8 cellular contexts compared by ENCODE assay signal in the genomic region with DNA sequence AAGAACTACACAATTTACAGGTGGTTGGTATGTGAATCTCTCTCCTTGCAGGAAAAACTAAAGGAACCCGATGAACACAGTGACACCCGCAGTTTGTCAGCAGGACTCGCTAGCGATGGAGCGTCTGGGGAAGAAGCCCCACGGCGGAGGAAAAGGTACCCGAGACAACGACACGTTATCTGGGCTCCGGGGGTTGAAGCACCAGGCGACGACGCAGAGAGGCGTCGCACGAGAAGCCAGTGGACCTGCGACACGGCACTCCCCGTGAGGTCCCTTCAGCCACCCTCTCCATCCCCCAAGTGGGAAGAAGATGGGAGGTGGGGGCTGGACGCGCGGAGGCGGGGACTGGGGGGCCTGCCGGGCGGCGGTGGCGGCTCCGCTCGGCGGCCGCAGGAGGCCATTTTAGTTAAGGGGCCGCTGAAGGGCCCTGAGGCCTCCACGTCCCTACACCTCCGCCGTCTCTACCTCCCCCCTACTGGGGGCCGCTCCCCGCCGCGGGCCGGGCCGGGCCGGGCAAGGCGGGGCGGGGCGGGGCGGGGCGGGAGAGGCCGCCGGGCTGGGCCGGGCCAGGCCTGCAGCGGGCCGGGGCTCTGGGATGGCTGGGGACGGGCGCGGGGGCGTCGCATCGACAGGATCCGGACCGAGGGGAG. TPM values are rescaled to one million over a fixed set of nuclear protein-coding genes. Genes with fewer than 3 reads are reported as not detected.
DNase-seq lines count a peak whose midpoint lies in the region; ATAC-seq and TF ChIP-seq lines count a peak whose summit lies in the region.

No MANE protein-coding gene starts in this region.

- TF ChIP-seq CTCF in epithelial cell of esophagus (IDR thresholded peaks at IDR 0.05; ENCODE audit: insufficient read depth, low read depth, low read length, missing control alignments): no peak
- TF ChIP-seq CTCF in mucosa of descending colon (IDR thresholded peaks at IDR 0.05): no peak

- H3K4me1 ChIP-seq in mucosa of descending colon (ENCODE audit: low read depth): peaks cover 31% of the 10 kb centered on the region

- intact Hi-C loops in mucosa of descending colon (cut with DNase I, micrococcal nuclease): no loop called here

- H3K27me3 Mint-ChIP-seq in activated CD8-positive, alpha-beta memory T cell treated with anti-CD3 and anti-CD28 coated beads, Interleukin-2, amount 10 ng/mL, durations not matched to agents 7 days and 5 days: peaks cover 6% of the 10 kb centered on the region

- no peaks in the 10 kb centered on the region for H3K9me3 ChIP-seq in mucosa of descending colon

- peak overlapping the region; percentile 92 for H3K4me3 Mint-ChIP-seq in activated CD8-positive, alpha-beta memory T cell treated with anti-CD3 and anti-CD28 coated beads, Interleukin-2, amount 10 ng/mL, durations not matched to agents 7 days and 5 days

- H3K27ac Mint-ChIP-seq in activated CD8-positive, alpha-beta memory T cell treated with anti-CD3 and anti-CD28 coated beads, Interleukin-2, amount 10 ng/mL, durations not matched to agents 7 days and 5 days: peak overlapping the region; percentile 93

- H3K36me3 Mint-ChIP-seq in activated CD8-positive, alpha-beta memory T cell treated with anti-CD3 and anti-CD28 coated beads, Interleukin-2, amount 10 ng/mL, durations not matched to agents 7 days and 5 days: peaks cover 22% of the 10 kb centered on the region

- H3K9me3 Mint-ChIP-seq in activated CD8-positive, alpha-beta memory T cell treated with anti-CD3 and anti-CD28 coated beads, Interleukin-2, amount 10 ng/mL, durations not matched to agents 7 days and 5 days (ENCODE audit: low read depth): no peaks in the 10 kb centered on the region

- CTCF ChIA-PET in activated CD8-positive, alpha-beta memory T cell treated with anti-CD3 and anti-CD28 coated beads, Interleukin-2, amount 10 ng/mL, durations not matched to agents 7 days and 5 days (lab: Charles Lee): interaction anchor here (1.1 kb wide), 1 partner anchor 146 kb away, joined by 5 read pairs; no protein-coding TSS in a partner anchor

- DNase-seq in NCI-H146 (lab: John Stamatoyannopoulos, UW): peak; percentile 58
- DNase-seq in NCI-H146 treated with DMSO at 0.1 percent for 48 hours (lab: John Stamatoyannopoulos, UW; ENCODE audit: unreplicated experiment): no peak
- DNase-seq in NCI-H2107 (lab: John Stamatoyannopoulos, UW): peak; percentile 36
- DNase-seq in activated CD8-positive, alpha-beta memory T cell treated with anti-CD3 and anti-CD28 coated beads, Interleukin-2, amount 10 ng/mL, durations not matched to agents 7 days and 5 days: peak; percentile 63
- peak; percentile 36 for DNase-seq in epithelial cell of esophagus (ENCODE audit: low read depth)
- DNase-seq in mucosa of descending colon: peak; percentile 40 to 75 (median 64)
- DNase-seq in stimulated activated CD8-positive, alpha-beta memory T cell treated with anti-CD3 and anti-CD28 coated beads, Interleukin-7, amount 100 ng/mL, for 24 hours (ENCODE audit: low read depth): peak; percentile 3

- H3K4me3 ChIP-seq in epithelial cell of esophagus (ENCODE audit: low read length): peak overlapping the region; percentile 70
- H3K4me3 ChIP-seq in mucosa of descending colon: peak overlapping the region; percentile 80

- H3K4me1 Mint-ChIP-seq in activated CD8-positive, alpha-beta memory T cell treated with anti-CD3 and anti-CD28 coated beads, Interleukin-2, amount 10 ng/mL, durations not matched to agents 7 days and 5 days: peaks cover 35% of the 10 kb centered on the region

- no peaks in the 10 kb centered on the region for H3K36me3 ChIP-seq in mucosa of descending colon (ENCODE audit: low read depth)

- ATAC-seq in HG02623 (IDR thresholded peaks at IDR 0.05; ENCODE audit: unreplicated experiment) (peak; percentile 38), mucosa of descending colon (peak; percentile 75)
- ATAC-seq in activated CD8-positive, alpha-beta memory T cell treated with anti-CD3 and anti-CD28 coated beads, Interleukin-2, amount 10 ng/mL, durations not matched to agents 7 days and 5 days: peak; percentile 52

RNA-seq across cellular contexts. Expression of a gene that starts 0.9 kb away (rescaled TPM):
- 10 to 100 TPM; 39.8 to 56.0 TPM for total RNA-seq in activated CD8-positive, alpha-beta memory T cell treated with anti-CD3 and anti-CD28 coated beads, Interleukin-2, amount 10 ng/mL, durations not matched to agents 7 days and 5 days
- 10 to 100 TPM; 44.0 to 73.3 (median 44.7) TPM for total RNA-seq in mucosa of descending colon
